Comparison of ENCODE assay signal across 14 cellular contexts in the genomic region with DNA sequence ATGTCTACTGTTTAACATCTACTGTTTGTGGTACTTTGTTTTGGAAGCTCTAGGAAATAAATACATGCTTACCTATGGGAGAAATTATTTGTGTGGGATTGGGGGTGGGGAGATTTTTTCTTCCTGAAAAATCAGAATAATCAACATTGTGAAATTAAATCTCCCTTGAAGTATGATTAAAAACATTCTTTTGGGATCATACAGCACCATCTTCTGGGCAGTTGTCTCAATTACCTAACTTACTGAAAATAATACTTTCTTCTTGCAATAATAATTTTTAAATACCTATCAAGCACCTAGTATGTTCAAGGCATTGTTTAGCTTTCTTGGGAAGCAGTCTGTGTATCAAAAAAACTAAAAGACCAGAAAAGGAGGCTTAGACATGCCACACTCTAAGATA.
DNase-seq lines count a peak whose midpoint lies in the region; ATAC-seq and TF ChIP-seq lines count a peak whose summit lies in the region.
"Had no signal": no experiment of that assay in that cellular context is flagged by ENCODE, and none has a peak within 500 bp of the region (broad histone marks: within the 10 kb centered on the region; RNA-seq: fewer than 3 reads in every experiment).

No MANE protein-coding gene starts in this region.

- H4K8ac ChIP-seq in mesenchymal stem cell (ENCODE audit: low read length) = no peak overlapping the region

- DNase-seq in ELR (ENCODE audit: low read depth) (peak; percentile 0), choroid plexus epithelial cell (ENCODE audit: low read depth) (peak; percentile 48), mesenchymal stem cell (peak; percentile 3), NOMO-1 treated with DMSO at 0.1 percent for 48 hours (lab: John Stamatoyannopoulos, UW; ENCODE audit: unreplicated experiment) (no peak)
- DNase-seq in stimulated activated CD4-positive, alpha-beta T cell treated with anti-CD3 and anti-CD28 coated beads, Interleukin-1b, Interleukin-23, amount 100 ng/mL, for 48 hours = no peak
- DNase-seq: activated CD8-positive, alpha-beta memory T cell treated with anti-CD3 and anti-CD28 coated beads for 24 hours; activated naive CD4-positive, alpha-beta T cell treated with anti-CD3 and anti-CD28 coated beads, Interleukin-2, amount 50 U/mL, for 16 hours; midbrain; NCI-H1436 treated with DMSO at 0.1 percent for 48 hours; retina had no signal

- H3K9me3 ChIP-seq in Loucy (ENCODE audit: insufficient read depth, low read depth, low read length) (no peaks in the 10 kb centered on the region), mesenchymal stem cell (ENCODE audit: control insufficient read depth, low read length) (no peaks in the 10 kb centered on the region)

- no peak overlapping the region for H3K14ac ChIP-seq in mesenchymal stem cell (ENCODE audit: low read length in 2 of 2)

- H2BK5ac ChIP-seq in mesenchymal stem cell (ENCODE audit: low read depth, low read length, poor library complexity, severe bottlenecking) = no peak overlapping the region

- H3K36me3 ChIP-seq in Loucy (ENCODE audit: insufficient read depth, low read length) = no peaks in the 10 kb centered on the region
- no peaks in the 10 kb centered on the region for H3K36me3 ChIP-seq in mesenchymal stem cell (ENCODE audit: control insufficient read depth in 1 of 2, insufficient read depth in 2 of 2, low read depth in 1 of 2, low read length in 2 of 2)

- H4K20me1 ChIP-seq in Loucy (ENCODE audit: insufficient read depth, low read length, poor library complexity, severe bottlenecking) = no peaks in the 10 kb centered on the region

- H4K91ac ChIP-seq in mesenchymal stem cell (ENCODE audit: low read length) = no peak overlapping the region

- H3K79me2 ChIP-seq in Loucy (ENCODE audit: insufficient read depth, low read length) = no peaks in the 10 kb centered on the region

- H3K4me1 ChIP-seq in Loucy (ENCODE audit: insufficient read depth, low read length, poor library complexity, severe bottlenecking) (no peaks in the 10 kb centered on the region), mesenchymal stem cell (ENCODE audit: control insufficient read depth, insufficient read depth, low read depth, low read length) (no peaks in the 10 kb centered on the region)

- no peaks in the 10 kb centered on the region for H3F3A ChIP-seq in Loucy (ENCODE audit: low read depth)

- no peak overlapping the region for H2BK15ac ChIP-seq in mesenchymal stem cell (ENCODE audit: low read depth, poor library complexity, severe bottlenecking)

- H3K23ac ChIP-seq in mesenchymal stem cell (ENCODE audit: low read length in 2 of 2) = no peak overlapping the region

- H3K4me3 ChIP-seq in Loucy (ENCODE audit: low read length, poor library complexity, severe bottlenecking) (no peak overlapping the region), choroid plexus epithelial cell (ENCODE audit: low read depth, low read length) (no peak overlapping the region), mesenchymal stem cell (ENCODE audit: insufficient read depth in 1 of 2, low read depth in 1 of 2, low read length in 2 of 2) (no peak overlapping the region)

- H2AK5ac ChIP-seq in mesenchymal stem cell (ENCODE audit: low read length, severe bottlenecking) = no peak overlapping the region

- H2BK120ac ChIP-seq in mesenchymal stem cell (ENCODE audit: low read depth, low read length) = no peak overlapping the region

- no peak overlapping the region for H3K18ac ChIP-seq in mesenchymal stem cell (ENCODE audit: low read depth in 1 of 2, low read length in 2 of 2)

- H3K9me2 ChIP-seq in Loucy (replicated peaks; ENCODE audit: low read depth, low read length) = no peaks in the 10 kb centered on the region

- H3K4ac ChIP-seq in mesenchymal stem cell (ENCODE audit: low read depth in 1 of 2, low read length in 2 of 2) = no peak overlapping the region

- no peaks in the 10 kb centered on the region for H3K27me3 ChIP-seq in Loucy (ENCODE audit: insufficient read depth, low read length, poor library complexity, severe bottlenecking)
- H3K27me3 ChIP-seq in mesenchymal stem cell (ENCODE audit: control insufficient read depth in 1 of 2, insufficient read depth in 1 of 2, low read length in 2 of 2) = no peaks in the 10 kb centered on the region

- H3K4me2 ChIP-seq in Loucy (ENCODE audit: low read depth, low read length, poor library complexity, severe bottlenecking) (no peak overlapping the region), mesenchymal stem cell (ENCODE audit: low read length, poor library complexity, severe bottlenecking) (no peak overlapping the region)

- TF ChIP-seq CTCF in Loucy (conservative IDR thresholded peaks at IDR 0.05; ENCODE audit: low read length) (peak; percentile 34), choroid plexus epithelial cell (conservative IDR thresholded peaks at IDR 0.05; ENCODE audit: low read depth, low read length) (no peak)

- H3K79me1 ChIP-seq in mesenchymal stem cell (replicated peaks; ENCODE audit: low read length, poor library complexity, severe bottlenecking) = no peaks in the 10 kb centered on the region

- H2BK12ac ChIP-seq in mesenchymal stem cell (ENCODE audit: low read length in 2 of 2) = no peak overlapping the region

- H2AFZ ChIP-seq in Loucy (ENCODE audit: low read length) (no peak overlapping the region), mesenchymal stem cell (ENCODE audit: low read depth, low read length) (no peak overlapping the region)

- H3K9ac ChIP-seq in Loucy (ENCODE audit: low read depth, low read length, poor library complexity, severe bottlenecking) (no peak overlapping the region), mesenchymal stem cell (ENCODE audit: low read length) (no peak overlapping the region)

- H3K27ac ChIP-seq in mesenchymal stem cell (ENCODE audit: low read length, poor library complexity, severe bottlenecking) = no peak overlapping the region

- ATAC-seq in HG02840 (IDR thresholded peaks at IDR 0.05; ENCODE audit: low FRiP score, unreplicated experiment) (no peak), HG02571 (IDR thresholded peaks at IDR 0.05; ENCODE audit: unreplicated experiment) (no peak)
- ATAC-seq: Panc1 had no signal

Comparison
In these comparisons a context has a peak if more than half of its experiments do, and no peak if none do; other contexts are left out.
1. DNase-seq: peak in ELR (single experiment), choroid plexus epithelial cell (single experiment) and mesenchymal stem cell (single experiment); none in stimulated activated CD4-positive, alpha-beta T cell treated with anti-CD3 and anti-CD28 coated beads, Interleukin-1b, Interleukin-23, amount 100 ng/mL, for 48 hours (single experiment) and NOMO-1 treated with DMSO at 0.1 percent for 48 hours (single experiment).